In genomic region chr11:114165326-114166230, GRCh38 we compare ENCODE assay signal across 11 cellular contexts.
DNase-seq lines count a peak whose midpoint lies in the region; ATAC-seq and TF ChIP-seq lines count a peak whose summit lies in the region.
"Had no signal": no experiment of that assay in that cellular context is flagged by ENCODE, and none has a peak within 500 bp of the region (broad histone marks: within the 10 kb centered on the region; RNA-seq: fewer than 3 reads in every experiment).

No MANE protein-coding gene starts in this region.

- no peaks in the 10 kb centered on the region for H3K9me3 ChIP-seq in left ventricle myocardium inferior (replicated peaks)
- H3K9me3 ChIP-seq in ovary: no peaks in the 10 kb centered on the region
- H3K9me3 ChIP-seq in uterus: no peaks in the 10 kb centered on the region

- no peak for ATAC-seq in left ventricle myocardium superior
- ATAC-seq: HCT116 had no signal

- no peak overlapping the region for H3K4me3 Mint-ChIP-seq in dendritic cell treated with granulocyte-macrophage colony-stimulating factor and Interleukin-4, amounts not matched to agents 40 ng/mL and 50 ng/mL, for 4 days
- H3K4me3 Mint-ChIP-seq: neural crest cell had no signal

- H3K27me3 Mint-ChIP-seq in dendritic cell treated with granulocyte-macrophage colony-stimulating factor and Interleukin-4, amounts not matched to agents 40 ng/mL and 50 ng/mL, for 4 days: peaks cover 19% of the 10 kb centered on the region

- no peak for TF ChIP-seq EP300 in ovary (IDR thresholded peaks at IDR 0.05)

- no peaks in the 10 kb centered on the region for H3K27me3 ChIP-seq in left ventricle myocardium inferior (ENCODE audit: low read depth)
- H3K27me3 ChIP-seq in ovary: no peaks in the 10 kb centered on the region
- no peaks in the 10 kb centered on the region for H3K27me3 ChIP-seq in uterus

- peaks cover 98% of the 10 kb centered on the region for H3K4me1 ChIP-seq in left ventricle myocardium inferior
- peaks cover 72% of the 10 kb centered on the region for H3K4me1 ChIP-seq in ovary (ENCODE audit: insufficient read depth)
- H3K4me1 ChIP-seq in uterus: peaks cover 63 to 69% of the 10 kb centered on the region in 2 donors

- H3K4me3 ChIP-seq in left ventricle myocardium inferior (no peak overlapping the region), ovary (no peak overlapping the region), uterus (no peak overlapping the region)

- H3K36me3 Mint-ChIP-seq in dendritic cell treated with granulocyte-macrophage colony-stimulating factor and Interleukin-4, amounts not matched to agents 40 ng/mL and 50 ng/mL, for 4 days (ENCODE audit: low read depth): no peaks in the 10 kb centered on the region

- no peak for DNase-seq in left ventricle myocardium inferior
- DNase-seq in left ventricle myocardium superior: no peak
- no peak for DNase-seq in ovary
- DNase-seq in uterus: no peak
- DNase-seq in stimulated activated CD8-positive, alpha-beta memory T cell treated with anti-CD3 and anti-CD28 coated beads, Interleukin-4, amount 100 ng/mL, for 48 hours: no peak
- DNase-seq in NCI-H526 treated with DMSO at 0.1 percent for 48 hours (lab: John Stamatoyannopoulos, UW): no peak
- no peak for DNase-seq in nucleus accumbens (lab: John Stamatoyannopoulos, UW)
- DNase-seq: SW 1271 had no signal

- 92 to 97% (median 93%) methylated on average over 6 to 7 of the region's 7 CpGs for WGBS in ovary, 3 donors

- intact Hi-C loops in left ventricle myocardium inferior (cut with micrococcal nuclease): no loop called here
- intact Hi-C loops in left ventricle myocardium superior (cut with micrococcal nuclease): no loop called here
- intact Hi-C loops in dendritic cell treated with granulocyte-macrophage colony-stimulating factor and Interleukin-4, amounts not matched to agents 40 ng/mL and 50 ng/mL, for 4 days (cut with micrococcal nuclease): no loop called here
- intact Hi-C loops in ovary (cut with DNase I): no loop called here
- intact Hi-C loops in uterus (cut with DNase I; ENCODE audit: low total_unique reads): loop anchor here (10.0 kb wide), 1 partner anchor 89 kb away; no protein-coding TSS in a partner anchor

- H3K36me3 ChIP-seq in left ventricle myocardium inferior (no peaks in the 10 kb centered on the region), ovary (no peaks in the 10 kb centered on the region), uterus (no peaks in the 10 kb centered on the region)

- H3K9me3 Mint-ChIP-seq in dendritic cell treated with granulocyte-macrophage colony-stimulating factor and Interleukin-4, amounts not matched to agents 40 ng/mL and 50 ng/mL, for 4 days: no peaks in the 10 kb centered on the region
- H3K9me3 Mint-ChIP-seq: neural crest cell had no signal

- TF ChIP-seq CTCF in left ventricle myocardium inferior (IDR thresholded peaks at IDR 0.05; ENCODE audit: borderline replicate concordance) (no peak), ovary (IDR thresholded peaks at IDR 0.05) (no peak), uterus (IDR thresholded peaks at IDR 0.05) (no peak)

- H3K27ac Mint-ChIP-seq in dendritic cell treated with granulocyte-macrophage colony-stimulating factor and Interleukin-4, amounts not matched to agents 40 ng/mL and 50 ng/mL, for 4 days: peak overlapping the region; percentile 8

- no peak for TF ChIP-seq POLR2A in ovary (IDR thresholded peaks at IDR 0.05)
- no peak for TF ChIP-seq POLR2A in uterus (IDR thresholded peaks at IDR 0.05)

- peaks cover 69% of the 10 kb centered on the region for H3K4me1 Mint-ChIP-seq in dendritic cell treated with granulocyte-macrophage colony-stimulating factor and Interleukin-4, amounts not matched to agents 40 ng/mL and 50 ng/mL, for 4 days (ENCODE audit: low read depth)

- H3K27ac ChIP-seq in left ventricle myocardium inferior (replicated peaks) (peak overlapping the region; percentile 100), ovary (peak overlapping the region; percentile 85 to 89), uterus (peak overlapping the region; percentile 98 to 100)
